Comparison of ENCODE assay signal across 9 cellular contexts in the genomic region with DNA sequence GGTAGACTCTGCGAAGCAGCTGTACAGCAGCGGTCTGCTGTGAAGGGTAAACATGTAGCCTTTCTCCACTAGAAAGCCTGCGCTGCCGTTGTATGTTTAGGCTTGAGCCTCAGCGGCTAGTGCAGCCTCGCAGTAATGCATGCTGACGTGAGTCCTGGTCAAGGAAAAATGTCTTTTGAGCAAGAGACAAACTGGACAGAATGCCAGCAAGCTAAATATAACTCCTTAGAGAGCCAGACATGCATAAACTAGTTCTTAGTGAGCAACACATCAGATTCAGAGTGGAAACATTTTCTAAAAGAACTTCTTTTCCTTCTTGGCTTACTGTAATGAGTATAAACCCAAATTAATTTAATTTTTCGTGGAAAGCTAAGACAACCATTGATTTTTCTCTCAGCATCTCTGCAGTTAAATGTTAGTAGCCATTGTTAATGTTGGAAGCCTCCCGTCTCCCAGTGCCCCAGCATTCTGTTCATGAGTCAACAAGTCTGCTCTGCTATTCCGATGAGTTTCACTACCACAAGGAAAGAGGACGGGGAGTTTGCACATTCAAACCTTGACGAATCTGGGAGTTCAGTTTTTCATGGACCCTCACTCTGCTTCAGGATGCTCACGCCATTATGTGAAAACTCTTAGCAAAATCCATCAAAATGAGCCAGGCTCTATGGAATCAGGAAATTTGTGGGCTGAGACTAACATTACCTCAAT. TPM values are rescaled to one million over a fixed set of nuclear protein-coding genes. Genes with fewer than 3 reads are reported as not detected.
DNase-seq lines count a peak whose midpoint lies in the region; TF ChIP-seq lines count a peak whose summit lies in the region.
"Had no signal": no experiment of that assay in that cellular context is flagged by ENCODE, and none has a peak within 500 bp of the region (broad histone marks: within the 10 kb centered on the region; RNA-seq: fewer than 3 reads in every experiment).

No MANE protein-coding gene starts in this region.

- peak overlapping the region; percentile 58 for H3K9ac ChIP-seq in muscle layer of colon (ENCODE audit: low read length)

- H3K4me1 ChIP-seq in muscle layer of colon (ENCODE audit: insufficient read depth, low read length) (peaks cover 57% of the 10 kb centered on the region), vagina (peaks cover 28% of the 10 kb centered on the region)

- H3K27ac ChIP-seq in muscle layer of colon (ENCODE audit: low read depth, low read length) (peak overlapping the region; percentile 98), vagina (peak overlapping the region; percentile 81)
- H3K27ac ChIP-seq: 22Rv1 had no signal

- H3K9me3 ChIP-seq in muscle layer of colon (ENCODE audit: low read length) (no peaks in the 10 kb centered on the region), vagina (no peaks in the 10 kb centered on the region)

- intact Hi-C loops in vagina (cut with DNase I) = loop anchor here (2.0 to 10.0 kb wide), 2 partner anchors 51 to 165 kb away; partner anchors contain the start of genes IGSF9B and JAM3

- TF ChIP-seq POLR2A in vagina (IDR thresholded peaks at IDR 0.05) = no peak

- DNase-seq in DMS 273 (lab: John Stamatoyannopoulos, UW; ENCODE audit: unreplicated experiment) = peak; percentile 63
- DNase-seq in DMS 273 treated with DMSO at 0.1 percent for 48 hours (lab: John Stamatoyannopoulos, UW) = no peak
- DNase-seq in fibroblast of gingiva (ENCODE audit: low read depth) = peak; percentile 95
- DNase-seq in vagina (ENCODE audit: extremely low spot score in 2 of 2) = no peak
- no peak for DNase-seq in COR-L47 (lab: John Stamatoyannopoulos, UW)
- no peak for DNase-seq in NCI-H82 treated with DMSO at 0.1 percent for 48 hours (lab: John Stamatoyannopoulos, UW; ENCODE audit: unreplicated experiment)
- no peak for DNase-seq in activated CD4-positive, CD25-positive, alpha-beta regulatory T cell treated with anti-CD3 and anti-CD28 coated beads, Interleukin-2, amount 50 U/mL, for 72 hours

- H3K36me3 ChIP-seq in muscle layer of colon (ENCODE audit: insufficient read depth, low read length) (no peaks in the 10 kb centered on the region), vagina (no peaks in the 10 kb centered on the region)

- no peak for TF ChIP-seq CTCF in vagina (IDR thresholded peaks at IDR 0.05)

- H3K27me3 ChIP-seq in muscle layer of colon (ENCODE audit: control insufficient read depth in 1 of 2, insufficient read depth in 2 of 2, low read length in 2 of 2) (no peaks in the 10 kb centered on the region), vagina (no peaks in the 10 kb centered on the region)

- H3K4me3 ChIP-seq in muscle layer of colon (ENCODE audit: low read depth in 1 of 2, low read length in 2 of 2) (peak overlapping the region; percentile 26 to 49), vagina (peak overlapping the region; percentile 2 to 23)

RNA-seq across cellular contexts. Expression of gene JAM3, which starts 51.4 kb away (rescaled TPM):
- 31.7 TPM for total RNA-seq in vagina

Comparison
In these comparisons a context has a peak if more than half of its experiments do, and no peak if none do; other contexts are left out.
1. DNase-seq: peak in DMS 273 (single experiment) and fibroblast of gingiva (single experiment); none in DMS 273 treated with DMSO at 0.1 percent for 48 hours (single experiment), vagina (0 of 2), COR-L47 (single experiment), NCI-H82 treated with DMSO at 0.1 percent for 48 hours (single experiment) and activated CD4-positive, CD25-positive, alpha-beta regulatory T cell treated with anti-CD3 and anti-CD28 coated beads, Interleukin-2, amount 50 U/mL, for 72 hours (single experiment).